13 cellular contexts compared by ENCODE assay signal in the genomic region with DNA sequence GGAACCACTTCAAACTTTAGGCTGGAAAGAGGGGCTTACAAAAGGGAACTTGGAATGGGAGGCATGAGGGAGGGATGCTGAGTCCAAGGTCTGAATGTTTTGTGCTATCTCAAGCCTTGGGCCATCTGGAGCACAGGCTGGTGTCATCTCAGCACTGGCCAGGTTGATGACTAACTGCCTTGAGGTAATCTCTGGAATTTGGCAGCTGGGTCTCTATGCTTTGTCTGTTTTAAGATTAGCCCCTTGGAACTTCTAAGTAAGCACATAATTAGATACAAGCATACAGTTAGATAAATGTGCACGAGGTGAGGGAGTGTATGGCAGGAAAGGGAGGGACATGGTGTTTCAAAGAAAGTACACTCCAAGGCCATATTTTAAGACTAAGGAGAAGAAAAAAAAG.
DNase-seq lines count a peak whose midpoint lies in the region; ATAC-seq and TF ChIP-seq lines count a peak whose summit lies in the region.
"Had no signal": no experiment of that assay in that cellular context is flagged by ENCODE, and none has a peak within 500 bp of the region (broad histone marks: within the 10 kb centered on the region; RNA-seq: fewer than 3 reads in every experiment).

No MANE protein-coding gene starts in this region.

- TF ChIP-seq POLR2A in sigmoid colon (IDR thresholded peaks at IDR 0.05) = no peak

- no peak overlapping the region for H3K9ac ChIP-seq in SK-N-SH
- H3K9ac ChIP-seq in smooth muscle cell (ENCODE audit: low read depth) = no peak overlapping the region

- no peak overlapping the region for H3K27ac ChIP-seq in SK-N-SH (ENCODE audit: low read depth in 2 of 2, low read length in 1 of 2)
- H3K27ac ChIP-seq in smooth muscle cell (ENCODE audit: low read depth) = peak overlapping the region; percentile 61
- no peak overlapping the region for H3K27ac ChIP-seq in CD4-positive, alpha-beta T cell (ENCODE audit: low read depth, low read length)
- H3K27ac ChIP-seq in coronary artery = no peak overlapping the region
- no peak overlapping the region for H3K27ac ChIP-seq in sigmoid colon
- H3K27ac ChIP-seq: transverse colon had no signal

- H3K4me1 ChIP-seq in SK-N-SH (ENCODE audit: control insufficient read depth in 1 of 2, insufficient read depth in 2 of 2, low read depth in 1 of 2, low read length in 1 of 2) = peaks cover 0 to 2% of the 10 kb centered on the region in 2 experiments; a peak in 1 of 4 replicates
- peaks cover 3% of the 10 kb centered on the region for H3K4me1 ChIP-seq in smooth muscle cell (ENCODE audit: low read depth)
- H3K4me1 ChIP-seq in sigmoid colon = no peaks in the 10 kb centered on the region
- H3K4me1 ChIP-seq: transverse colon had no signal

- H3K36me3 ChIP-seq in SK-N-SH (replicated peaks in 1 of 2; ENCODE audit: control insufficient read depth in 1 of 2, insufficient read depth in 2 of 2, low read length in 1 of 2) (no peaks in the 10 kb centered on the region), smooth muscle cell (ENCODE audit: low read depth) (no peaks in the 10 kb centered on the region), sigmoid colon (no peaks in the 10 kb centered on the region)
- H3K36me3 ChIP-seq: transverse colon had no signal

- no peak overlapping the region for H3K4me3 Mint-ChIP-seq in CD4-positive, alpha-beta T cell

- WGBS in SK-N-SH (ENCODE audit: low lambda C conversion rate) = 35% methylated on average over 1 of the region's 1 CpG
- 4% methylated on average over 1 of the region's 1 CpG for WGBS in smooth muscle cell (ENCODE audit: low lambda C conversion rate)
- WGBS in sigmoid colon, 2 donors = 22 to 63% methylated on average over 1 of the region's 1 CpG

- ATAC-seq in CD4-positive, alpha-beta T cell (ENCODE audit: poor library complexity) = no peak
- ATAC-seq: activated CD4-positive, CD25-positive, alpha-beta regulatory T cell treated with anti-CD3 and anti-CD28 coated beads, Interleukin-2, amount 50 U/mL, for 24 hours had no signal

- no peaks in the 10 kb centered on the region for H4K20me1 ChIP-seq in SK-N-SH (ENCODE audit: insufficient read depth)
- no peaks in the 10 kb centered on the region for H4K20me1 ChIP-seq in smooth muscle cell (ENCODE audit: low read depth)

- intact Hi-C loops in CD4-positive, alpha-beta T cell (cut with DNase I, micrococcal nuclease) = no loop called here
- intact Hi-C loops in sigmoid colon (cut with DNase I) = no loop called here

- H3K27ac Mint-ChIP-seq in CD4-positive, alpha-beta T cell = no peak overlapping the region
- H3K27ac Mint-ChIP-seq: activated T-helper 2 cell treated with anti-CD3 and anti-CD28 coated beads, Interferon-gamma antibody, Interleukin-2, Interleukin-4, amounts not matched to agents 10 μg/mL and 5 μg/mL and 100 μg/mL, durations not matched to agents 14 hours and 24 hours and 36 hours had no signal

- H2AFZ ChIP-seq in SK-N-SH (ENCODE audit: low read depth) = no peak overlapping the region
- no peak overlapping the region for H2AFZ ChIP-seq in smooth muscle cell (ENCODE audit: low read depth)

- H3K9me3 Mint-ChIP-seq in CD4-positive, alpha-beta T cell = no peaks in the 10 kb centered on the region
- H3K9me3 Mint-ChIP-seq: activated T-helper 2 cell treated with anti-CD3 and anti-CD28 coated beads, Interferon-gamma antibody, Interleukin-2, Interleukin-4, amounts not matched to agents 10 μg/mL and 5 μg/mL and 100 μg/mL, durations not matched to agents 14 hours and 24 hours and 36 hours had no signal

- H3K9me3 ChIP-seq in SK-N-SH = no peaks in the 10 kb centered on the region
- no peaks in the 10 kb centered on the region for H3K9me3 ChIP-seq in smooth muscle cell (replicated peaks; ENCODE audit: low read depth)
- no peaks in the 10 kb centered on the region for H3K9me3 ChIP-seq in CD4-positive, alpha-beta T cell (ENCODE audit: control insufficient read depth, low read length)
- H3K9me3 ChIP-seq in sigmoid colon = no peaks in the 10 kb centered on the region
- H3K9me3 ChIP-seq: transverse colon had no signal

- H3K27me3 Mint-ChIP-seq in CD4-positive, alpha-beta T cell = peaks cover 5% of the 10 kb centered on the region

- TF ChIP-seq RAD21 in SK-N-SH (IDR thresholded peaks at IDR 0.05; ENCODE audit: low read length) = no peak

- no peaks in the 10 kb centered on the region for H3K4me1 Mint-ChIP-seq in CD4-positive, alpha-beta T cell (ENCODE audit: low read depth)

- H3F3A ChIP-seq in SK-N-SH (replicated peaks; ENCODE audit: insufficient read depth) = no peaks in the 10 kb centered on the region
- no peaks in the 10 kb centered on the region for H3F3A ChIP-seq in smooth muscle cell (ENCODE audit: low read depth)

- POLR2A ChIA-PET in SK-N-SH (lab: Yijun Ruan, JAX) = no interaction called here
- POLR2A ChIA-PET in CD4-positive, alpha-beta T cell (lab: Charles Lee) = no interaction called here

- peak; percentile 44 for DNase-seq in GM04504 (ENCODE audit: low read depth)
- DNase-seq in SK-N-SH = no peak
- DNase-seq in foreskin melanocyte = peak; percentile 55
- DNase-seq in smooth muscle cell (lab: John Stamatoyannopoulos, UW; ENCODE audit: unreplicated experiment) = no peak
- no peak for DNase-seq in CD4-positive, alpha-beta T cell
- no peak for DNase-seq in GM19240 (ENCODE audit: insufficient read length, low spot score)
- no peak for DNase-seq in coronary artery (ENCODE audit: low spot score)
- no peak for DNase-seq in sigmoid colon
- DNase-seq: effector memory CD4-positive, alpha-beta T cell; NCI-H1694; transverse colon had no signal

- no peaks in the 10 kb centered on the region for H3K36me3 Mint-ChIP-seq in CD4-positive, alpha-beta T cell (ENCODE audit: low read depth)

- TF ChIP-seq EP300 in SK-N-SH (IDR thresholded peaks at IDR 0.05; ENCODE audit: borderline replicate concordance in 1 of 2, low read depth in 1 of 2, low read length in 1 of 2) (no peak), sigmoid colon (IDR thresholded peaks at IDR 0.05) (no peak)

- no peaks in the 10 kb centered on the region for H3K79me2 ChIP-seq in SK-N-SH (ENCODE audit: insufficient read depth)
- no peaks in the 10 kb centered on the region for H3K79me2 ChIP-seq in smooth muscle cell (ENCODE audit: low read depth)

- H3K9me2 ChIP-seq in SK-N-SH = no peaks in the 10 kb centered on the region

- no peak overlapping the region for H3K4me3 ChIP-seq in SK-N-SH (ENCODE audit: low read depth in 2 of 2, low read length in 1 of 2)
- H3K4me3 ChIP-seq in smooth muscle cell = no peak overlapping the region
- H3K4me3 ChIP-seq in coronary artery = no peak overlapping the region
- no peak overlapping the region for H3K4me3 ChIP-seq in sigmoid colon
- H3K4me3 ChIP-seq: transverse colon had no signal

- H3K27me3 ChIP-seq in SK-N-SH (ENCODE audit: insufficient read depth) (no peaks in the 10 kb centered on the region), smooth muscle cell (ENCODE audit: low read depth) (no peaks in the 10 kb centered on the region), sigmoid colon (no peaks in the 10 kb centered on the region)
- no peaks in the 10 kb centered on the region for H3K27me3 ChIP-seq in CD4-positive, alpha-beta T cell (ENCODE audit: control insufficient read depth, insufficient read depth, low read length)
- H3K27me3 ChIP-seq: transverse colon had no signal

- CTCF ChIA-PET in SK-N-SH (lab: Yijun Ruan, JAX) = interaction anchor here (0.7 kb wide), 1 partner anchor 11 kb away, joined by 3 read pairs; no protein-coding TSS in a partner anchor
- CTCF ChIA-PET in CD4-positive, alpha-beta T cell (lab: Charles Lee) = interaction anchor here (1.1 kb wide), 1 partner anchor 11 kb away, joined by 3 read pairs; no protein-coding TSS in a partner anchor

- TF ChIP-seq CTCF in SK-N-SH (IDR thresholded peaks at IDR 0.05) (no peak), smooth muscle cell (IDR thresholded peaks at IDR 0.05; ENCODE audit: borderline replicate concordance, insufficient read depth, poor library complexity, severe bottlenecking) (no peak), coronary artery (IDR thresholded peaks at IDR 0.05) (no peak), sigmoid colon (IDR thresholded peaks at IDR 0.05) (no peak)
- TF ChIP-seq CTCF in CD4-positive, alpha-beta T cell (IDR thresholded peaks at IDR 0.05) = no peak

- H3K4me2 ChIP-seq in SK-N-SH (no peak overlapping the region), smooth muscle cell (peak overlapping the region; percentile 61)

TF ChIP-seq in SK-N-SH, 30 proteins besides CTCF, POLR2A, EP300 and RAD21:
- TF ChIP-seq, protein P1, sequence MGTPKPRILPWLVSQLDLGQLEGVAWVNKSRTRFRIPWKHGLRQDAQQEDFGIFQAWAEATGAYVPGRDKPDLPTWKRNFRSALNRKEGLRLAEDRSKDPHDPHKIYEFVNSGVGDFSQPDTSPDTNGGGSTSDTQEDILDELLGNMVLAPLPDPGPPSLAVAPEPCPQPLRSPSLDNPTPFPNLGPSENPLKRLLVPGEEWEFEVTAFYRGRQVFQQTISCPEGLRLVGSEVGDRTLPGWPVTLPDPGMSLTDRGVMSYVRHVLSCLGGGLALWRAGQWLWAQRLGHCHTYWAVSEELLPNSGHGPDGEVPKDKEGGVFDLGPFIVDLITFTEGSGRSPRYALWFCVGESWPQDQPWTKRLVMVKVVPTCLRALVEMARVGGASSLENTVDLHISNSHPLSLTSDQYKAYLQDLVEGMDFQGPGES (IDR thresholded peaks at IDR 0.05; ENCODE audit: low read depth, low read length) = no peak
- peak; percentile 65 for TF ChIP-seq TCF12 (IDR thresholded peaks at IDR 0.05)

Comparison
In these comparisons a context has a peak if more than half of its experiments do, and no peak if none do; other contexts are left out.
1. DNase-seq: peak in GM04504 (single experiment) and foreskin melanocyte (single experiment); none in SK-N-SH (single experiment), smooth muscle cell (single experiment), CD4-positive, alpha-beta T cell (0 of 10), GM19240 (single experiment), coronary artery (single experiment) and sigmoid colon (single experiment).